9 cellular contexts compared by ENCODE assay signal in genomic region chr3:175526609-175527280, GRCh38.
DNase-seq lines count a peak whose midpoint lies in the region; ATAC-seq and TF ChIP-seq lines count a peak whose summit lies in the region.
"Had no signal": no experiment of that assay in that cellular context is flagged by ENCODE, and none has a peak within 500 bp of the region (broad histone marks: within the 10 kb centered on the region; RNA-seq: fewer than 3 reads in every experiment).

No MANE protein-coding gene starts in this region.

- H3K27me3 ChIP-seq in heart left ventricle (no peaks in the 10 kb centered on the region), brain microvascular endothelial cell (replicated peaks) (no peaks in the 10 kb centered on the region)

- no peaks in the 10 kb centered on the region for H3K36me3 ChIP-seq in heart left ventricle
- H3K36me3 ChIP-seq in brain microvascular endothelial cell (replicated peaks) = no peaks in the 10 kb centered on the region
- no peaks in the 10 kb centered on the region for H3K36me3 ChIP-seq in urinary bladder (ENCODE audit: insufficient read depth)

- DNase-seq in heart left ventricle (no peak), left ventricle myocardium superior (no peak), brain microvascular endothelial cell (no peak), medulla oblongata (ENCODE audit: extremely low spot score) (peak; percentile 48), MV-4-11 (lab: John Stamatoyannopoulos, UW) (no peak), KBM-7 (no peak), NCI-H1930 (lab: John Stamatoyannopoulos, UW) (no peak)
- DNase-seq: activated gamma-delta T cell had no signal

- WGBS in heart left ventricle, 4 donors = 46 to 56% (median 52%) methylated on average over 4 of the region's 4 CpGs
- 63% methylated on average over 4 of the region's 4 CpGs for WGBS in urinary bladder

- H3K27ac ChIP-seq in heart left ventricle (no peak overlapping the region), brain microvascular endothelial cell (no peak overlapping the region), urinary bladder (ENCODE audit: low read depth) (no peak overlapping the region)

- no peaks in the 10 kb centered on the region for H3K9me3 ChIP-seq in heart left ventricle

- in situ Hi-C loops in brain microvascular endothelial cell (cut with HindIII; ENCODE audit: low pct_ligation_motif_present, low sequenced_read_pairs) = no loop called here
- in situ Hi-C loops in KBM-7 (cut with MboI; ENCODE audit: low pct_unique_long_range_greater_than_20kb, low sequenced_read_pairs) = no loop called here

- H3K4me1 ChIP-seq in heart left ventricle (no peaks in the 10 kb centered on the region), urinary bladder (ENCODE audit: insufficient read depth) (no peaks in the 10 kb centered on the region)

- intact Hi-C loops in heart left ventricle (cut with DNase I) = no loop called here
- intact Hi-C loops in left ventricle myocardium superior (cut with micrococcal nuclease) = no loop called here

- no peak for ATAC-seq in heart left ventricle
- ATAC-seq in left ventricle myocardium superior = no peak

- TF ChIP-seq CTCF in heart left ventricle (IDR thresholded peaks at IDR 0.05) (no peak), brain microvascular endothelial cell (IDR thresholded peaks at IDR 0.05; ENCODE audit: low read depth, low read length, missing control alignments) (no peak)

- H3K4me3 ChIP-seq in heart left ventricle (peak overlapping the region in 9 of 12 donors; percentile 20 to 56 (median 39)), brain microvascular endothelial cell (ENCODE audit: low read depth, low read length) (peak overlapping the region; percentile 54), urinary bladder (ENCODE audit: low read depth, low read length) (peak overlapping the region; percentile 37)

- no peak for TF ChIP-seq POLR2A in heart left ventricle (IDR thresholded peaks at IDR 0.05)
